Comparison of ENCODE assay signal across 1 cellular context in the genomic region with DNA sequence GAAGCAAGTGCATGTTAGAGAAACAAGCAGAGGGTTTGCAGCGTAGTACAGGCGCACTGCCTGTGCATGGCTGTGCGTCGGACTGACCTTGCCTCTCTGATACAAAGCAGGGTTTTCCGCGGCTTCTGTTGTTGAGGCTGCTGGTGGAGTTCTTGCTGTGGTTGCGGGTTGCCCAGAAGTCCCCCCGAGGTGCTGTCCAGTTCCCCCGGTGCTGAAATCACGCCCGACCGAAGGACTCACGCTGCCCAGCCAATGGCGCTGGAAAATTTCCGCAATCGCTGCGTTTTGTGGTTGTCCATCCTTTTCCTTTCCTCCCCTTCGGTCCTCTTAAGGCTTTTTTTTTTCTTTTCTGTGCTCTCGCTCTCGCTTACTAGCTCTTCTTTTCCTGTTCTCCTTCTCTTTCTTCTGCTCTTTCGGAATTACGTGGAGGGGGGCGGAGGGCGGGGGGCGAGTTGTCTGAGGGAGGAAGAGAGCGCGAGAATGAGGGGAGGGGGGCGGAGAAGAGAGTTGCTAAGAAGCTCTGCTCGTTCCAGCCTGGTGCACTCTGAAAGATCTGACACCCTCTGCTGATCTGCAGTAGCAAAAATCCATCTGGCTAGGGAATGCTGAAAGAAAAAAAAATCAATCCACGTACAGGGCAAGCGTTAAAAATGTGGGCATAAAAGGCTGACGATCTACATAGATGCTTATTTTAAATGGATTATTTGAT.
TF ChIP-seq lines count a peak whose summit lies in the region.

A gene with protein sequence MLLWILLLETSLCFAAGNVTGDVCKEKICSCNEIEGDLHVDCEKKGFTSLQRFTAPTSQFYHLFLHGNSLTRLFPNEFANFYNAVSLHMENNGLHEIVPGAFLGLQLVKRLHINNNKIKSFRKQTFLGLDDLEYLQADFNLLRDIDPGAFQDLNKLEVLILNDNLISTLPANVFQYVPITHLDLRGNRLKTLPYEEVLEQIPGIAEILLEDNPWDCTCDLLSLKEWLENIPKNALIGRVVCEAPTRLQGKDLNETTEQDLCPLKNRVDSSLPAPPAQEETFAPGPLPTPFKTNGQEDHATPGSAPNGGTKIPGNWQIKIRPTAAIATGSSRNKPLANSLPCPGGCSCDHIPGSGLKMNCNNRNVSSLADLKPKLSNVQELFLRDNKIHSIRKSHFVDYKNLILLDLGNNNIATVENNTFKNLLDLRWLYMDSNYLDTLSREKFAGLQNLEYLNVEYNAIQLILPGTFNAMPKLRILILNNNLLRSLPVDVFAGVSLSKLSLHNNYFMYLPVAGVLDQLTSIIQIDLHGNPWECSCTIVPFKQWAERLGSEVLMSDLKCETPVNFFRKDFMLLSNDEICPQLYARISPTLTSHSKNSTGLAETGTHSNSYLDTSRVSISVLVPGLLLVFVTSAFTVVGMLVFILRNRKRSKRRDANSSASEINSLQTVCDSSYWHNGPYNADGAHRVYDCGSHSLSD (minus strand): TSS at position 558 of the 709 bp plus-strand sequence. CDS start 967 bp downstream, outside the sequence.

TF ChIP-seq in SK-N-SH treated with all-trans-retinoic acid at 6 μM for 48 hours, 23 proteins besides CTCF, POLR2A, EP300 and RAD21 (continued from another document):
- no peak for TF ChIP-seq SNAI2 (CRISPR knock-in tag; IDR thresholded peaks at IDR 0.05)
